In genomic region chr3:184561329-184562145, GRCh38 we compare ENCODE assay signal across 1 cellular context.
TF ChIP-seq lines count a peak whose summit lies in the region.

Gene EPHB3 (plus strand): TSS chr3:184561785. CDS start chr3:184562236, 451 bp downstream.

TF ChIP-seq in HepG2, 621 proteins besides CTCF, POLR2A, EP300 and RAD21 (continued from another document and continues in another):
- no peak for TF ChIP-seq ZBTB40 (IDR thresholded peaks at IDR 0.05)
- TF ChIP-seq ZBTB40 (CRISPR knock-in tag; IDR thresholded peaks at IDR 0.05), result no peak
- no peak for TF ChIP-seq ZNF30 (CRISPR knock-in tag; IDR thresholded peaks at IDR 0.05)
- no peak for TF ChIP-seq ZNF24 (IDR thresholded peaks at IDR 0.05)
- TF ChIP-seq ETV5 (CRISPR knock-in tag; IDR thresholded peaks at IDR 0.05; ENCODE audit: borderline replicate concordance), result no peak; the same call in 1 of the 2 replicates
- TF ChIP-seq HMGXB4 (CRISPR knock-in tag; IDR thresholded peaks at IDR 0.05; ENCODE audit: borderline replicate concordance in 1 of 2, low read depth in 1 of 2), result peak; percentile 74; a peak in 3 of 4 replicates
- no peak for TF ChIP-seq ERF (CRISPR knock-in tag; IDR thresholded peaks at IDR 0.05)
- no peak for TF ChIP-seq CSRNP2 (CRISPR knock-in tag; conservative IDR thresholded peaks at IDR 0.05; ENCODE audit: low read depth)
- TF ChIP-seq GTF2F1 (IDR thresholded peaks at IDR 0.05; ENCODE audit: low read length), result no peak
- no peak for TF ChIP-seq ZBTB25 (CRISPR knock-in tag; IDR thresholded peaks at IDR 0.05)
- TF ChIP-seq ZNF670 (CRISPR knock-in tag; IDR thresholded peaks at IDR 0.05; ENCODE audit: borderline replicate concordance), result no peak
- TF ChIP-seq EEA1 (CRISPR knock-in tag; IDR thresholded peaks at IDR 0.05; ENCODE audit: borderline replicate concordance), result no peak
- TF ChIP-seq ZFX (CRISPR knock-in tag; IDR thresholded peaks at IDR 0.05; ENCODE audit: low read depth), result peak; percentile 32; the same call in 1 of the 2 replicates
- TF ChIP-seq ZBTB33 (CRISPR knock-in tag; IDR thresholded peaks at IDR 0.05), result no peak
- no peak for TF ChIP-seq ZNF75D (CRISPR knock-in tag; IDR thresholded peaks at IDR 0.05; ENCODE audit: borderline replicate concordance)
- no peak for TF ChIP-seq GLMP (CRISPR knock-in tag; IDR thresholded peaks at IDR 0.05; ENCODE audit: borderline replicate concordance)
- no peak for TF ChIP-seq ZNF546 (CRISPR knock-in tag; conservative IDR thresholded peaks at IDR 0.05)
- no peak for TF ChIP-seq YEATS4 (CRISPR knock-in tag; IDR thresholded peaks at IDR 0.05; ENCODE audit: borderline replicate concordance)
- peak; percentile 64; the same call in 1 of the 2 replicates for TF ChIP-seq ZNF501 (CRISPR knock-in tag; IDR thresholded peaks at IDR 0.05)
- peak; percentile 47; the same call in 1 of the 2 replicates for TF ChIP-seq ZNF687 (CRISPR knock-in tag; IDR thresholded peaks at IDR 0.05)
- no peak for TF ChIP-seq MAFG (CRISPR knock-in tag; IDR thresholded peaks at IDR 0.05)
- TF ChIP-seq PBX3 (CRISPR knock-in tag; IDR thresholded peaks at IDR 0.05; ENCODE audit: borderline replicate concordance), result no peak
- TF ChIP-seq LRRFIP1 (CRISPR knock-in tag; conservative IDR thresholded peaks at IDR 0.05), result no peak
- TF ChIP-seq RBM22 (optimal IDR thresholded peaks at IDR 0.05; ENCODE audit: low read length), result no peak
- no peak for TF ChIP-seq RCOR2 (CRISPR knock-in tag; IDR thresholded peaks at IDR 0.05)
